ENCODE assay signal across 23 cellular contexts in genomic region chr14:30402846-30403245, GRCh38.
"Had no signal": no experiment of that assay in that cellular context is flagged by ENCODE, and none has a peak within 500 bp of the region (broad histone marks: within the 10 kb centered on the region; RNA-seq: fewer than 3 reads in every experiment).

No MANE protein-coding gene starts in this region.

- DNase-seq: activated CD4-positive, alpha-beta memory T cell treated with anti-CD3 and anti-CD28 coated beads, Interleukin-2, amount 10 ng/mL, durations not matched to agents 7 days and 5 days; activated CD4-positive, alpha-beta T cell treated with anti-CD3 and anti-CD28 coated beads for 1 hour; activated CD4-positive, alpha-beta T cell treated with anti-CD3 and anti-CD28 coated beads for 4 hours; activated CD4-positive, alpha-beta T cell treated with anti-CD3 and anti-CD28 coated beads, Interleukin-2, amount 10 ng/mL, durations not matched to agents 7 days and 5 days; activated CD4-positive, alpha-beta T cell treated with anti-CD3 and anti-CD28 coated beads, Interleukin-2, amount 50 U/mL, for 4 hours; activated CD8-positive, alpha-beta memory T cell treated with anti-CD3 and anti-CD28 coated beads, Interleukin-2, amount 50 U/mL, for 48 hours; activated gamma-delta T cell; activated naive CD4-positive, alpha-beta T cell; activated naive CD4-positive, alpha-beta T cell treated with anti-CD3 and anti-CD28 coated beads, Interleukin-2, amount 10 ng/mL, durations not matched to agents 7 days and 5 days; activated naive CD8-positive, alpha-beta T cell treated with anti-CD3 and anti-CD28 coated beads, Interleukin-2, amount 10 ng/mL, durations not matched to agents 7 days and 5 days; activated T-cell treated with anti-CD3 and anti-CD28 coated beads for 4 hours; activated T-cell treated with anti-CD3 and anti-CD28 coated beads, Interleukin-2, amount 50 U/mL, for 24 hours; activated T-cell treated with anti-CD3 and anti-CD28 coated beads, Interleukin-2, amount 50 U/mL, for 72 hours; dorsolateral prefrontal cortex; effector memory CD4-positive, alpha-beta T cell; endodermal cell; foreskin fibroblast; T-helper 2 cell had no signal

- H3K9me3 ChIP-seq: ascending aorta, breast epithelium had no signal

- H3K4me3 ChIP-seq: ascending aorta, breast epithelium, cardiac muscle cell, coronary artery, dorsolateral prefrontal cortex had no signal

- H3K27ac ChIP-seq: ascending aorta, breast epithelium, cardiac muscle cell, coronary artery, VCaP had no signal

- H3K36me3 ChIP-seq: ascending aorta, breast epithelium, cardiac muscle cell had no signal

- H3K27me3 ChIP-seq: ascending aorta, breast epithelium, cardiac muscle cell, dorsolateral prefrontal cortex had no signal

- H3K4me1 ChIP-seq: ascending aorta, breast epithelium had no signal
